ENCODE assay signal across 1 cellular context in genomic region chr13:40605573-40605972, GRCh38.
TF ChIP-seq lines count a peak whose summit lies in the region.

No MANE protein-coding gene starts in this region.

TF ChIP-seq in WTC11, 78 proteins besides CTCF, POLR2A, EP300 and RAD21 (continued from another document):
- no peak for TF ChIP-seq AR (CRISPR knock-in tag; IDR thresholded peaks at IDR 0.05)
